In the genomic region with DNA sequence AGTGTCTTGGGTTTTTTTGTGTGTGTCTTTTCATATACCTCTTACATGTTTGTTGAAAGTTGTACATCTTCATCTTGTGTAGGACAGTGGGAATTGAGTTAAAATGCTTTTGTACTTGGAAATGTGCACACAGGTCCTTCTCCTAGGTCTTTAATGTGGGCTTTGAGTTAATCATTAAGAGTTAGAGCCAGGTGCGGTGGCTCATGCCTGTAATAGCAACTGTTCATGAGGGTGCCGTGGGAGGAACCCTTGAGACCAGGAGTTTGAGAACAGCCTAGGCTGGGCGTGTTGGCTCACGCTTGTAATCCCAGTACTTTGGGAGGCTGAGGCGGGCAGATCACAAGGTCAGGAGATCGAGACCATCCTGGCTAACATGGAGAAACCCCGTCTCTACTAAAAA, we compare ENCODE assay signal across 1 cellular context.
TF ChIP-seq lines count a peak whose summit lies in the region.

No MANE protein-coding gene starts in this region.

TF ChIP-seq in HepG2, 621 proteins besides CTCF, POLR2A, EP300 and RAD21:
- TF ChIP-seq NCOA2 (CRISPR knock-in tag; IDR thresholded peaks at IDR 0.05) = no peak
- TF ChIP-seq CBFB (CRISPR knock-in tag; IDR thresholded peaks at IDR 0.05) = no peak
- no peak for TF ChIP-seq ZNF724P (CRISPR knock-in tag; IDR thresholded peaks at IDR 0.05; ENCODE audit: borderline replicate concordance)
- TF ChIP-seq, protein P1, sequence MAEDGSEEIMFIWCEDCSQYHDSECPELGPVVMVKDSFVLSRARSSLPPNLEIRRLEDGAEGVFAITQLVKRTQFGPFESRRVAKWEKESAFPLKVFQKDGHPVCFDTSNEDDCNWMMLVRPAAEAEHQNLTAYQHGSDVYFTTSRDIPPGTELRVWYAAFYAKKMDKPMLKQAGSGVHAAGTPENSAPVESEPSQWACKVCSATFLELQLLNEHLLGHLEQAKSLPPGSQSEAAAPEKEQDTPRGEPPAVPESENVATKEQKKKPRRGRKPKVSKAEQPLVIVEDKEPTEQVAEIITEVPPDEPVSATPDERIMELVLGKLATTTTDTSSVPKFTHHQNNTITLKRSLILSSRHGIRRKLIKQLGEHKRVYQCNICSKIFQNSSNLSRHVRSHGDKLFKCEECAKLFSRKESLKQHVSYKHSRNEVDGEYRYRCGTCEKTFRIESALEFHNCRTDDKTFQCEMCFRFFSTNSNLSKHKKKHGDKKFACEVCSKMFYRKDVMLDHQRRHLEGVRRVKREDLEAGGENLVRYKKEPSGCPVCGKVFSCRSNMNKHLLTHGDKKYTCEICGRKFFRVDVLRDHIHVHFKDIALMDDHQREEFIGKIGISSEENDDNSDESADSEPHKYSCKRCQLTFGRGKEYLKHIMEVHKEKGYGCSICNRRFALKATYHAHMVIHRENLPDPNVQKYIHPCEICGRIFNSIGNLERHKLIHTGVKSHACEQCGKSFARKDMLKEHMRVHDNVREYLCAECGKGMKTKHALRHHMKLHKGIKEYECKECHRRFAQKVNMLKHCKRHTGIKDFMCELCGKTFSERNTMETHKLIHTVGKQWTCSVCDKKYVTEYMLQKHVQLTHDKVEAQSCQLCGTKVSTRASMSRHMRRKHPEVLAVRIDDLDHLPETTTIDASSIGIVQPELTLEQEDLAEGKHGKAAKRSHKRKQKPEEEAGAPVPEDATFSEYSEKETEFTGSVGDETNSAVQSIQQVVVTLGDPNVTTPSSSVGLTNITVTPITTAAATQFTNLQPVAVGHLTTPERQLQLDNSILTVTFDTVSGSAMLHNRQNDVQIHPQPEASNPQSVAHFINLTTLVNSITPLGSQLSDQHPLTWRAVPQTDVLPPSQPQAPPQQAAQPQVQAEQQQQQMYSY (CRISPR knock-in tag; IDR thresholded peaks at IDR 0.05) = no peak
- TF ChIP-seq SCMH1 (CRISPR knock-in tag; IDR thresholded peaks at IDR 0.05; ENCODE audit: borderline replicate concordance) = no peak
- TF ChIP-seq ZNF570 (CRISPR knock-in tag; IDR thresholded peaks at IDR 0.05; ENCODE audit: borderline replicate concordance) = no peak
- TF ChIP-seq, protein P2, sequence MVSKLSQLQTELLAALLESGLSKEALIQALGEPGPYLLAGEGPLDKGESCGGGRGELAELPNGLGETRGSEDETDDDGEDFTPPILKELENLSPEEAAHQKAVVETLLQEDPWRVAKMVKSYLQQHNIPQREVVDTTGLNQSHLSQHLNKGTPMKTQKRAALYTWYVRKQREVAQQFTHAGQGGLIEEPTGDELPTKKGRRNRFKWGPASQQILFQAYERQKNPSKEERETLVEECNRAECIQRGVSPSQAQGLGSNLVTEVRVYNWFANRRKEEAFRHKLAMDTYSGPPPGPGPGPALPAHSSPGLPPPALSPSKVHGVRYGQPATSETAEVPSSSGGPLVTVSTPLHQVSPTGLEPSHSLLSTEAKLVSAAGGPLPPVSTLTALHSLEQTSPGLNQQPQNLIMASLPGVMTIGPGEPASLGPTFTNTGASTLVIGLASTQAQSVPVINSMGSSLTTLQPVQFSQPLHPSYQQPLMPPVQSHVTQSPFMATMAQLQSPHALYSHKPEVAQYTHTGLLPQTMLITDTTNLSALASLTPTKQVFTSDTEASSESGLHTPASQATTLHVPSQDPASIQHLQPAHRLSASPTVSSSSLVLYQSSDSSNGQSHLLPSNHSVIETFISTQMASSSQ (IDR thresholded peaks at IDR 0.05; ENCODE audit: low read depth) = peak; percentile 40; the same call in 1 of the 2 replicates
- TF ChIP-seq, protein P2 (CRISPR knock-in tag; IDR thresholded peaks at IDR 0.05; ENCODE audit: borderline replicate concordance) = no peak
- 0 out of 2 replicates have a peak, but pooled peaks have one; percentile 15 for TF ChIP-seq ZNF331 (CRISPR knock-in tag; IDR thresholded peaks at IDR 0.05)
- TF ChIP-seq ELF1 (CRISPR knock-in tag; IDR thresholded peaks at IDR 0.05) = no peak
